In genomic region chr11:134041349-134041748, GRCh38 we compare ENCODE assay signal across 19 cellular contexts. TPM values are rescaled to one million over a fixed set of nuclear protein-coding genes. Genes with fewer than 3 reads are reported as not detected.
DNase-seq lines count a peak whose midpoint lies in the region; ATAC-seq, FAIRE-seq and TF ChIP-seq lines count a peak whose summit lies in the region.
"Had no signal": no experiment of that assay in that cellular context is flagged by ENCODE, and none has a peak within 500 bp of the region (broad histone marks: within the 10 kb centered on the region; RNA-seq: fewer than 3 reads in every experiment).

No MANE protein-coding gene starts in this region.

- no peak for ATAC-seq in upper lobe of left lung (ENCODE audit: low FRiP score in 2 of 2)
- ATAC-seq: lower lobe of right lung; natural killer cell treated with Interleukin-12 subunit alpha and Interleukin-12 subunit beta and Interleukin-15 and Interleukin-18, amount 100 ng/mL, for 72 hours had no signal

- H3K4me1 ChIP-seq in astrocyte (ENCODE audit: insufficient read depth, low read length) (peaks cover 20% of the 10 kb centered on the region), ovary (ENCODE audit: insufficient read depth) (peaks cover 14% of the 10 kb centered on the region), upper lobe of left lung (peaks cover 9 to 20% (median 17%) of the 10 kb centered on the region in 4 donors)

- POLR2A ChIA-PET in AG04450 (lab: Yijun Ruan, JAX), result interaction anchor here (0.7 to 1.2 kb wide), 5 partner anchors 27 to 827 kb away, joined by 3 to 5 read pairs (median 3); partner anchors contain the start of genes JAM3, NCAPD3 and VPS26B

- intact Hi-C loops in ovary (cut with DNase I), result no loop called here

- H3K27ac Mint-ChIP-seq in astrocyte (ENCODE audit: unreplicated experiment) (peak overlapping the region; percentile 67), glutamatergic neuron (ENCODE audit: unreplicated experiment) (peak overlapping the region; percentile 92)
- H3K27ac Mint-ChIP-seq: natural killer cell treated with Interleukin-12 subunit alpha and Interleukin-12 subunit beta and Interleukin-15 and Interleukin-18, amount 100 ng/mL, for 72 hours had no signal

- peak overlapping the region; percentile 18 for H3K9ac ChIP-seq in astrocyte (ENCODE audit: low read length)

- TF ChIP-seq CTCF in AG04450 (IDR thresholded peaks at IDR 0.05; ENCODE audit: low read depth, low read length) (no peak), astrocyte (IDR thresholded peaks at IDR 0.05; ENCODE audit: insufficient read depth, low read depth, low read length) (no peak), glutamatergic neuron (IDR thresholded peaks at IDR 0.05; ENCODE audit: partially characterized antibody, unreplicated experiment) (no peak), ovary (IDR thresholded peaks at IDR 0.05) (no peak), upper lobe of left lung (IDR thresholded peaks at IDR 0.05) (no peak)

- peak overlapping the region; percentile 39 for H3K27ac ChIP-seq in AG04450 (ENCODE audit: low read depth, low read length)
- H3K27ac ChIP-seq in astrocyte (ENCODE audit: low read depth, low read length), result no peak overlapping the region
- peak overlapping the region; percentile 4 to 53 for H3K27ac ChIP-seq in ovary
- no peak overlapping the region for H3K27ac ChIP-seq in upper lobe of left lung
- H3K27ac ChIP-seq: ascending aorta, lower lobe of right lung had no signal

- H3K36me3 ChIP-seq in astrocyte (ENCODE audit: insufficient read depth, low read length) (no peaks in the 10 kb centered on the region), ovary (no peaks in the 10 kb centered on the region), upper lobe of left lung (no peaks in the 10 kb centered on the region)
- H3K36me3 ChIP-seq: ascending aorta, lower lobe of right lung, MG63 had no signal

- peak overlapping the region; percentile 30 for H3K4me3 Mint-ChIP-seq in astrocyte (ENCODE audit: unreplicated experiment)
- peak overlapping the region; percentile 75 for H3K4me3 Mint-ChIP-seq in glutamatergic neuron (ENCODE audit: unreplicated experiment)
- H3K4me3 Mint-ChIP-seq: natural killer cell treated with Interleukin-12 subunit alpha and Interleukin-12 subunit beta and Interleukin-15 and Interleukin-18, amount 100 ng/mL, for 72 hours had no signal

- H3K79me2 ChIP-seq in astrocyte (ENCODE audit: insufficient read depth, low read length), result no peaks in the 10 kb centered on the region

- H3K36me3 Mint-ChIP-seq in astrocyte (ENCODE audit: low read depth, unreplicated experiment) (no peaks in the 10 kb centered on the region), glutamatergic neuron (ENCODE audit: unreplicated experiment) (no peaks in the 10 kb centered on the region)
- H3K36me3 Mint-ChIP-seq: natural killer cell treated with Interleukin-12 subunit alpha and Interleukin-12 subunit beta and Interleukin-15 and Interleukin-18, amount 100 ng/mL, for 72 hours had no signal

- no peaks in the 10 kb centered on the region for H3K9me3 ChIP-seq in AG04450 (ENCODE audit: control insufficient read depth, insufficient read depth, low read length)
- no peaks in the 10 kb centered on the region for H3K9me3 ChIP-seq in astrocyte (ENCODE audit: insufficient read depth, low read depth, low read length)
- H3K9me3 ChIP-seq in ovary, result no peaks in the 10 kb centered on the region
- no peaks in the 10 kb centered on the region for H3K9me3 ChIP-seq in upper lobe of left lung
- H3K9me3 ChIP-seq: ascending aorta, lower lobe of right lung, MG63 had no signal

- H3K27me3 Mint-ChIP-seq in astrocyte (ENCODE audit: low read depth, unreplicated experiment), result peaks cover 9% of the 10 kb centered on the region
- peaks cover 12% of the 10 kb centered on the region for H3K27me3 Mint-ChIP-seq in glutamatergic neuron (ENCODE audit: unreplicated experiment)

- CTCF ChIA-PET in AG04450 (lab: Charles Lee), result interaction anchor here (6.4 kb wide), 1 partner anchor 9 kb away, joined by 44 read pairs; no protein-coding TSS in a partner anchor

- no peaks in the 10 kb centered on the region for H3K9me3 Mint-ChIP-seq in astrocyte (ENCODE audit: unreplicated experiment)
- H3K9me3 Mint-ChIP-seq in glutamatergic neuron (ENCODE audit: unreplicated experiment), result peaks cover 13% of the 10 kb centered on the region
- H3K9me3 Mint-ChIP-seq: natural killer cell treated with Interleukin-12 subunit alpha and Interleukin-12 subunit beta and Interleukin-15 and Interleukin-18, amount 100 ng/mL, for 72 hours had no signal

- no peak for TF ChIP-seq POLR2A in ovary (IDR thresholded peaks at IDR 0.05)
- TF ChIP-seq POLR2A in upper lobe of left lung (IDR thresholded peaks at IDR 0.05), result no peak
- no peak for TF ChIP-seq POLR2A in erythroblast (IDR thresholded peaks at IDR 0.05; ENCODE audit: low read length)

- FAIRE-seq in astrocyte (lab: Jason Lieb, UNC), result no peak

- H4K20me1 ChIP-seq in astrocyte (ENCODE audit: insufficient read depth, low read length), result no peaks in the 10 kb centered on the region

- 61 to 71% (median 66%) methylated on average over 8 of the region's 8 CpGs for WGBS in ovary, 3 donors
- WGBS in upper lobe of left lung, 2 donors, result 79 to 90% methylated on average over 8 of the region's 8 CpGs

- H2AFZ ChIP-seq in astrocyte (ENCODE audit: low read depth, low read length), result no peak overlapping the region

- TF ChIP-seq EP300 in ovary (IDR thresholded peaks at IDR 0.05) (no peak), upper lobe of left lung (IDR thresholded peaks at IDR 0.05) (no peak)

- H3K4me1 Mint-ChIP-seq in astrocyte (ENCODE audit: low read depth, unreplicated experiment) (peaks cover 52% of the 10 kb centered on the region), glutamatergic neuron (ENCODE audit: low read depth, unreplicated experiment) (peaks cover 48% of the 10 kb centered on the region)

- peak overlapping the region; percentile 36 for H3K4me2 ChIP-seq in astrocyte (ENCODE audit: low read length)

- no peaks in the 10 kb centered on the region for H3K27me3 ChIP-seq in AG04450 (ENCODE audit: control insufficient read depth, insufficient read depth, low read length)
- no peaks in the 10 kb centered on the region for H3K27me3 ChIP-seq in astrocyte (ENCODE audit: insufficient read depth, low read length)
- no peaks in the 10 kb centered on the region for H3K27me3 ChIP-seq in ovary
- no peaks in the 10 kb centered on the region for H3K27me3 ChIP-seq in upper lobe of left lung
- H3K27me3 ChIP-seq: ascending aorta, MG63 had no signal

- no peak overlapping the region for H3K4me3 ChIP-seq in AG04450 (ENCODE audit: low read depth, low read length)
- peak overlapping the region; percentile 25 for H3K4me3 ChIP-seq in astrocyte (ENCODE audit: insufficient read depth, low read depth, low read length)
- H3K4me3 ChIP-seq in ovary, result no peak overlapping the region
- no peak overlapping the region for H3K4me3 ChIP-seq in upper lobe of left lung
- H3K4me3 ChIP-seq: ascending aorta, lower lobe of right lung, MG63 had no signal

- DNase-seq in AG04450 (ENCODE audit: low read depth, low spot score), result no peak
- no peak for DNase-seq in astrocyte (ENCODE audit: low read depth)
- no peak for DNase-seq in glutamatergic neuron
- no peak for DNase-seq in ovary
- no peak for DNase-seq in upper lobe of left lung
- no peak for DNase-seq in NCI-H1105 treated with DMSO at 0.1 percent for 48 hours (lab: John Stamatoyannopoulos, UW)
- DNase-seq in erythroblast (lab: John Stamatoyannopoulos, UW), result no peak
- no peak for DNase-seq in NOMO-1 treated with dmso at 0.1 percent for 144 hours (lab: John Stamatoyannopoulos, UW; ENCODE audit: unreplicated experiment)
- DNase-seq: activated CD4-positive, alpha-beta T cell treated with anti-CD3 and anti-CD28 coated beads, Interleukin-2, amount 50 U/mL, for 1 hour; activated naive CD4-positive, alpha-beta T cell treated with Interleukin-2 at 50 U/mL for 16 hours; DND-41; lower lobe of right lung; MG63; NCI-H1930; NCI-H446; NK-92 treated with Interleukin-12 subunit alpha and Interleukin-12 subunit beta, amount 100 ng/mL, for 24 hours; stimulated activated naive CD4-positive, alpha-beta T cell had no signal

RNA-seq across cellular contexts. Expression of gene JAM3, which starts 27.5 kb away (rescaled TPM):
- polyA plus RNA-seq in AG04450 (2011; rRNA removed) (66.2 and 79.6 TPM in 2 replicates), ovary (10 to 100 TPM; 43.1 to 86.5 TPM)
- 38.4 and 43.7 TPM in 2 replicates for polyA minus RNA-seq in AG04450 (2011; rRNA and poly(A)+ RNA removed)
- total RNA-seq in astrocyte (88.3 and 88.4 TPM in 2 replicates), glutamatergic neuron (ENCODE audit: unreplicated experiment) (101 TPM), ovary (10 to 100 TPM; 32.5 to 95.0 (median 72.3) TPM), upper lobe of left lung (10 to 100 TPM in 5 of 6 donors, 1 to 10 TPM in 1; 8.4 to 36.6 (median 18.6) TPM)

Comparison
In these comparisons a context has a peak if more than half of its experiments do, and no peak if none do; other contexts are left out.
1. H3K27ac ChIP-seq: peak in AG04450 (single experiment) and ovary (2 of 2); none in astrocyte (single experiment) and upper lobe of left lung (0 of 4).